ENCODE assay signal across 21 cellular contexts in genomic region chr20:957544-957943, GRCh38. TPM values are rescaled to one million over a fixed set of nuclear protein-coding genes. Genes with fewer than 3 reads are reported as not detected.
A peak's percentile ranks its signal among the peaks of the same experiment; 100 is the strongest.
DNase-seq lines count a peak whose midpoint lies in the region; ATAC-seq and TF ChIP-seq lines count a peak whose summit lies in the region.
"Had no signal": no experiment of that assay in that cellular context is flagged by ENCODE, and none has a peak within 500 bp of the region (broad histone marks: within the 10 kb centered on the region; RNA-seq: fewer than 3 reads in every experiment).

No MANE protein-coding gene starts in this region.

- H3K27ac Mint-ChIP-seq in activated naive CD4-positive, alpha-beta T cell treated with anti-CD3 and anti-CD28 coated beads, Interleukin-2, amount 10 ng/mL, durations not matched to agents 7 days and 5 days: no peak overlapping the region
- H3K27ac Mint-ChIP-seq: activated CD4-positive, alpha-beta T cell treated with anti-CD3 and anti-CD28 coated beads, Interleukin-2, amount 10 ng/mL, durations not matched to agents 7 days and 5 days; activated naive CD4-positive, alpha-beta T cell treated with anti-CD3 and anti-CD28 coated beads, Interleukin-2, amount 50 U/mL, for 72 hours had no signal

- H3K27me3 Mint-ChIP-seq in activated naive CD4-positive, alpha-beta T cell treated with anti-CD3 and anti-CD28 coated beads, Interleukin-2, amount 10 ng/mL, durations not matched to agents 7 days and 5 days: peaks cover 60% of the 10 kb centered on the region

- H3K27me3 ChIP-seq in GM23248 (replicated peaks; ENCODE audit: insufficient read depth): 0 out of 2 replicates have a peak, but pooled peaks cover 12% of the 10 kb centered on the region
- H3K27me3 ChIP-seq in PC-9 (ENCODE audit: insufficient read depth, low read depth): peaks cover 30% of the 10 kb centered on the region
- peaks cover 0 to 3% of the 10 kb centered on the region in 2 donors for H3K27me3 ChIP-seq in right atrium auricular region
- H3K27me3 ChIP-seq: cardiac muscle cell had no signal

- H3K27ac ChIP-seq in GM23248: no peak overlapping the region
- no peak overlapping the region for H3K27ac ChIP-seq in PC-9
- no peak overlapping the region for H3K27ac ChIP-seq in right atrium auricular region
- H3K27ac ChIP-seq: cardiac muscle cell, left ventricle myocardium inferior, pancreas, thoracic aorta had no signal

- no peaks in the 10 kb centered on the region for H3K9me2 ChIP-seq in GM23248 (ENCODE audit: insufficient read depth)
- no peaks in the 10 kb centered on the region for H3K9me2 ChIP-seq in PC-9 (ENCODE audit: insufficient read depth)

- H2AFZ ChIP-seq in GM23248: no peak overlapping the region
- no peak overlapping the region for H2AFZ ChIP-seq in PC-9

- ATAC-seq in HG03521 (IDR thresholded peaks at IDR 0.05; ENCODE audit: unreplicated experiment) (no peak), HG03139 (IDR thresholded peaks at IDR 0.05; ENCODE audit: unreplicated experiment) (no peak)
- ATAC-seq: activated naive CD4-positive, alpha-beta T cell treated with anti-CD3 and anti-CD28 coated beads, Interleukin-2, amount 50 U/mL, for 72 hours had no signal

- H3K36me3 Mint-ChIP-seq in activated naive CD4-positive, alpha-beta T cell treated with anti-CD3 and anti-CD28 coated beads, Interleukin-2, amount 10 ng/mL, durations not matched to agents 7 days and 5 days: no peaks in the 10 kb centered on the region
- H3K36me3 Mint-ChIP-seq: activated naive CD4-positive, alpha-beta T cell treated with anti-CD3 and anti-CD28 coated beads, Interleukin-2, amount 50 U/mL, for 72 hours had no signal

- H3F3A ChIP-seq in GM23248 (ENCODE audit: insufficient read depth) (no peaks in the 10 kb centered on the region), PC-9 (ENCODE audit: insufficient read depth, low read depth) (no peaks in the 10 kb centered on the region)

- POLR2A ChIA-PET in PC-9 (lab: Charles Lee; ENCODE audit: unreplicated experiment): no interaction called here

- CTCF ChIA-PET in PC-9 (lab: Charles Lee): interaction anchor here (0.6 to 3.2 kb wide), 3 partner anchors 42 to 150 kb away, joined by 5 to 27 read pairs (median 9); no protein-coding TSS in a partner anchor
- CTCF ChIA-PET in activated naive CD4-positive, alpha-beta T cell treated with anti-CD3 and anti-CD28 coated beads, Interleukin-2, amount 10 ng/mL, durations not matched to agents 7 days and 5 days (lab: Charles Lee): interaction anchor here (0.7 to 9.5 kb wide), 14 partner anchors 10 to 290 kb away, joined by 3 to 206 read pairs (median 3); no protein-coding TSS in a partner anchor

- H3K36me3 ChIP-seq in GM23248 (ENCODE audit: low read depth) (no peaks in the 10 kb centered on the region), PC-9 (ENCODE audit: low read depth) (no peaks in the 10 kb centered on the region), right atrium auricular region (no peaks in the 10 kb centered on the region)
- H3K36me3 ChIP-seq: cardiac muscle cell, left ventricle myocardium inferior, pancreas, thoracic aorta had no signal

- H4K20me1 ChIP-seq in GM23248 (ENCODE audit: insufficient read depth) (no peaks in the 10 kb centered on the region), PC-9 (ENCODE audit: insufficient read depth) (no peaks in the 10 kb centered on the region)

- H3K4me1 ChIP-seq in GM23248 (ENCODE audit: insufficient read depth) (no peaks in the 10 kb centered on the region), PC-9 (replicated peaks; ENCODE audit: insufficient read depth) (no peaks in the 10 kb centered on the region), right atrium auricular region (peaks cover 0 to 6% of the 10 kb centered on the region in 2 donors)
- H3K4me1 ChIP-seq: left ventricle myocardium inferior, pancreas had no signal

- H3K9me3 Mint-ChIP-seq in activated naive CD4-positive, alpha-beta T cell treated with anti-CD3 and anti-CD28 coated beads, Interleukin-2, amount 10 ng/mL, durations not matched to agents 7 days and 5 days: no peaks in the 10 kb centered on the region
- H3K9me3 Mint-ChIP-seq: activated CD4-positive, alpha-beta T cell treated with anti-CD3 and anti-CD28 coated beads, Interleukin-2, amount 10 ng/mL, durations not matched to agents 7 days and 5 days; activated naive CD4-positive, alpha-beta T cell treated with anti-CD3 and anti-CD28 coated beads, Interleukin-2, amount 50 U/mL, for 72 hours had no signal

- no peaks in the 10 kb centered on the region for H3K4me1 Mint-ChIP-seq in activated naive CD4-positive, alpha-beta T cell treated with anti-CD3 and anti-CD28 coated beads, Interleukin-2, amount 10 ng/mL, durations not matched to agents 7 days and 5 days

- WGBS in GM23248 (ENCODE audit: low coverage in 1 of 2, low lambda C conversion rate in 2 of 2, missing lambda C conversion rate in 2 of 2), 2 experiments: 88 to 100% methylated on average over 1 of the region's 1 CpG

- in situ Hi-C loops in GM23248 (cut with MboI): loop anchor here (5.0 kb wide), 1 partner anchor 140 kb away; no protein-coding TSS in a partner anchor

- intact Hi-C loops in PC-9 (cut with micrococcal nuclease; ENCODE audit: unreplicated experiment): loop anchor here (2.0 to 5.0 kb wide), 2 partner anchors 255 to 397 kb away; no protein-coding TSS in a partner anchor

- H3K4me3 ChIP-seq in GM23248 (no peak overlapping the region), PC-9 (no peak overlapping the region), foreskin fibroblast (ENCODE audit: low read depth in 1 of 2, low read length in 2 of 2) (no peak overlapping the region), right atrium auricular region (no peak overlapping the region)
- H3K4me3 ChIP-seq: cardiac muscle cell, left ventricle myocardium inferior, pancreas, skin epidermis, thoracic aorta had no signal

- no peak overlapping the region for H3K9ac ChIP-seq in GM23248

- no peak overlapping the region for H3K4me2 ChIP-seq in GM23248 (ENCODE audit: unreplicated experiment)
- no peak overlapping the region for H3K4me2 ChIP-seq in PC-9

- BruUV-seq in PC-9 (replicated peaks; lab: Mats Ljungman, UMichigan): no TSS peak

- no peaks in the 10 kb centered on the region for H3K79me2 ChIP-seq in GM23248 (ENCODE audit: insufficient read depth)
- no peaks in the 10 kb centered on the region for H3K79me2 ChIP-seq in PC-9 (ENCODE audit: low read depth)

- TF ChIP-seq CTCF in PC-9 (conservative IDR thresholded peaks at IDR 0.05) (0 out of 2 replicates have a peak, but pooled peaks have one; percentile 32), foreskin fibroblast (IDR thresholded peaks at IDR 0.05; ENCODE audit: low read depth, low read length) (peak; percentile 5), right atrium auricular region (IDR thresholded peaks at IDR 0.05) (no peak)

- H3K9me3 ChIP-seq in GM23248 (ENCODE audit: low read depth) (no peaks in the 10 kb centered on the region), PC-9 (ENCODE audit: insufficient read depth, low read depth) (no peaks in the 10 kb centered on the region), right atrium auricular region (no peaks in the 10 kb centered on the region)
- H3K9me3 ChIP-seq: left ventricle myocardium inferior, pancreas, thoracic aorta had no signal

- DNase-seq in AG08396 (ENCODE audit: low spot score): peak; percentile 47
- DNase-seq in GM23248: peak; percentile 8
- DNase-seq in PC-9: no peak
- DNase-seq in foreskin fibroblast: peak; percentile 4 to 23
- no peak for DNase-seq in right atrium auricular region (ENCODE audit: low spot score)
- no peak for DNase-seq in activated naive CD4-positive, alpha-beta T cell treated with anti-CD3 and anti-CD28 coated beads, Interleukin-2, amount 10 ng/mL, durations not matched to agents 7 days and 5 days
- DNase-seq: activated CD4-positive, alpha-beta T cell treated with anti-CD3 and anti-CD28 coated beads, Interleukin-2, amount 10 ng/mL, durations not matched to agents 7 days and 5 days; activated T-cell treated with anti-CD3 and anti-CD28 coated beads for 4 hours; foreskin melanocyte; left ventricle myocardium inferior; NCI-H1436; pancreas; SIG-M5 had no signal

- no peak overlapping the region for H3K4me3 Mint-ChIP-seq in activated naive CD4-positive, alpha-beta T cell treated with anti-CD3 and anti-CD28 coated beads, Interleukin-2, amount 10 ng/mL, durations not matched to agents 7 days and 5 days
- H3K4me3 Mint-ChIP-seq: activated CD4-positive, alpha-beta T cell treated with anti-CD3 and anti-CD28 coated beads, Interleukin-2, amount 10 ng/mL, durations not matched to agents 7 days and 5 days had no signal

RNA-seq across cellular contexts. Expression of gene ANGPT4, which starts 41.4 kb away (rescaled TPM):
- not detected in 2 replicates for total RNA-seq in GM23248 (2014; rRNA removed; shearing (Covaris generic))
- not detected in 2 replicates for polyA plus RNA-seq in GM23248 (2016; fragmentation: Nextera tagmentation; extraction: Ambion mirVana)
- not detected in 2 replicates for total RNA-seq in PC-9 (2021)
- total RNA-seq in right atrium auricular region: under 1 TPM in 1 of 2 donors, not detected in 1; 0.11 TPM
- total RNA-seq: activated CD4-positive, alpha-beta T cell treated with anti-CD3 and anti-CD28 coated beads, Interleukin-2, amount 10 ng/mL, durations not matched to agents 7 days and 5 days; NCI-H460 had no signal
- polyA plus RNA-seq: BJ had no signal

RNA-seq across cellular contexts. Expression of gene RSPO4, which starts 44.6 kb away (rescaled TPM):
- not detected in 2 replicates for total RNA-seq in GM23248 (2014; rRNA removed; shearing (Covaris generic))
- 1.7 and 1.9 TPM in 2 replicates for polyA plus RNA-seq in GM23248 (2016; fragmentation: Nextera tagmentation; extraction: Ambion mirVana)
- total RNA-seq in PC-9 (2021) (not detected in 2 replicates), right atrium auricular region (under 1 TPM; 0.15 to 0.20 TPM)
- total RNA-seq: activated naive CD4-positive, alpha-beta T cell treated with anti-CD3 and anti-CD28 coated beads, Interleukin-2, amount 50 U/mL, for 72 hours; left ventricle myocardium inferior; NCI-H460; thoracic aorta had no signal

Comparison
In these comparisons a context has a peak if more than half of its experiments do, and no peak if none do; other contexts are left out.
1. DNase-seq: peak in AG08396 (single experiment), GM23248 (single experiment) and foreskin fibroblast (2 of 2); none in PC-9 (0 of 2), right atrium auricular region (single experiment) and activated naive CD4-positive, alpha-beta T cell treated with anti-CD3 and anti-CD28 coated beads, Interleukin-2, amount 10 ng/mL, durations not matched to agents 7 days and 5 days (single experiment).
2. CTCF ChIP-seq: peak in PC-9 (single experiment) and foreskin fibroblast (single experiment); none in right atrium auricular region (0 of 2).